In the genomic region with DNA sequence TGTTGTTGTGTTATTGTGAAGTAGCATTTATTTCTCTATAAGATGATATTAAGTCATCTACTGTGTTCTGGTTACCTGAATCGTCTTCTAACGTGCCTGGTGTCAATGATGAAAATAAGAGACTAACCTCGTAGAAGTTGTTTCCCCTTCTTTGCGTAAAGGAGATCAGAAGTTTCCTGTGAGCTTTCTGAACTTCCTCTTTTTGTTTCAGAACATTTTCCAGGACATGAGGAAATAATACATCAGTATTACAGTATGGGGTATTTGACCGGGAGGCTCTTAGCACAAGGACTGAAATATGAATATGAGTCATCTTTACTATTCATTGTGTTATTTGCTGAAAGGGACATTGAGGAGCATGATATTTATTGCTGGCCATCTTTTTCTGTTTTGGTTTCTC, we compare ENCODE assay signal across 1 cellular context.
TF ChIP-seq lines count a peak whose summit lies in the region.

No MANE protein-coding gene starts in this region.

TF ChIP-seq in H1, 55 proteins besides CTCF, POLR2A, EP300 and RAD21 (continued from another document):
- TF ChIP-seq SRF (IDR thresholded peaks at IDR 0.05; ENCODE audit: low read depth, low read length) (no peak), SP4 (IDR thresholded peaks at IDR 0.05; ENCODE audit: low read length) (no peak), ASH2L (IDR thresholded peaks at IDR 0.05; ENCODE audit: low read length) (no peak)
